In genomic region chr4:139454646-139455045, GRCh38 we compare ENCODE assay signal across 8 cellular contexts. TPM values are rescaled to one million over a fixed set of nuclear protein-coding genes. Genes with fewer than 3 reads are reported as not detected.
DNase-seq lines count a peak whose midpoint lies in the region; ATAC-seq and TF ChIP-seq lines count a peak whose summit lies in the region.

No MANE protein-coding gene starts in this region.

- DNase-seq in cardiac muscle cell (ENCODE audit: low read depth in 1 of 2, low spot score in 1 of 2), result no peak
- DNase-seq in left ventricle myocardium superior, result no peak
- no peak for DNase-seq in lower leg skin (ENCODE audit: low spot score in 2 of 2)
- DNase-seq in upper lobe of right lung, result no peak
- DNase-seq in NCI-H1417 (lab: John Stamatoyannopoulos, UW), result no peak

- TF ChIP-seq POLR2A in lower leg skin (IDR thresholded peaks at IDR 0.05), result no peak

- H3K36me3 ChIP-seq in cardiac muscle cell (no peaks in the 10 kb centered on the region), upper lobe of right lung (no peaks in the 10 kb centered on the region)

- WGBS in adipose tissue, 3 donors, result 1 to 3% (median 2%) methylated on average over 8 of the region's 8 CpGs
- WGBS in lower leg skin, 2 donors, result 1 to 2% methylated on average over 8 of the region's 8 CpGs

- H3K27me3 ChIP-seq in cardiac muscle cell, result no peaks in the 10 kb centered on the region
- H3K27me3 ChIP-seq in upper lobe of right lung, result no peaks in the 10 kb centered on the region

- no peak overlapping the region for H3K27ac ChIP-seq in cardiac muscle cell
- peak overlapping the region; percentile 86 for H3K27ac ChIP-seq in adipose tissue (ENCODE audit: low read depth, low read length)
- H3K27ac ChIP-seq in upper lobe of right lung, result peak overlapping the region; percentile 94

- TF ChIP-seq CTCF in cardiac muscle cell (IDR thresholded peaks at IDR 0.05; ENCODE audit: low read depth, low read length), result no peak
- TF ChIP-seq CTCF in lower leg skin (IDR thresholded peaks at IDR 0.05), result no peak
- TF ChIP-seq CTCF in upper lobe of right lung (IDR thresholded peaks at IDR 0.05), result no peak

- intact Hi-C loops in left ventricle myocardium superior (cut with micrococcal nuclease), result loop anchor here (10.0 kb wide), 1 partner anchor 50 kb away; no protein-coding TSS in a partner anchor
- intact Hi-C loops in lower leg skin (cut with DNase I; ENCODE audit: low total_unique reads), result no loop called here
- intact Hi-C loops in upper lobe of right lung (cut with DNase I), result no loop called here

- peak overlapping the region; percentile 93 for H3K4me3 ChIP-seq in cardiac muscle cell
- peak overlapping the region; percentile 90 for H3K4me3 ChIP-seq in lower leg skin (ENCODE audit: low read depth, poor library complexity, severe bottlenecking)
- peak overlapping the region; percentile 67 for H3K4me3 ChIP-seq in upper lobe of right lung

- H3K4me1 ChIP-seq in cardiac muscle cell (ENCODE audit: low read depth) (peaks cover 14% of the 10 kb centered on the region), upper lobe of right lung (peaks cover 44% of the 10 kb centered on the region)

- ATAC-seq in left ventricle myocardium superior (no peak), upper lobe of right lung (no peak), esophagus mucosa (no peak), GM21526 (IDR thresholded peaks at IDR 0.05; ENCODE audit: low FRiP score, unreplicated experiment) (no peak)

- no peaks in the 10 kb centered on the region for H3K9me3 ChIP-seq in cardiac muscle cell (ENCODE audit: low read depth)
- no peaks in the 10 kb centered on the region for H3K9me3 ChIP-seq in upper lobe of right lung

RNA-seq across cellular contexts. Expression of gene RAB33B, which starts 0.7 kb away (rescaled TPM):
- total RNA-seq in cardiac muscle cell, result 6.6 and 8.8 TPM in 2 replicates
- 8.4 and 10.4 TPM in 2 replicates for polyA plus RNA-seq in cardiac muscle cell
- total RNA-seq in left ventricle myocardium superior, result 6.3 TPM
- polyA plus RNA-seq in adipose tissue, result 1 to 10 TPM; 3.8 to 4.7 (median 4.5) TPM
- total RNA-seq in lower leg skin, result 10 to 100 TPM in 3 of 4 donors, 1 to 10 TPM in 1; 8.1 to 12.3 (median 10.8) TPM
- total RNA-seq in upper lobe of right lung, result 9.8 TPM
- total RNA-seq in esophagus mucosa, result 4.0 TPM
